1 cellular context compared by ENCODE assay signal in the genomic region with DNA sequence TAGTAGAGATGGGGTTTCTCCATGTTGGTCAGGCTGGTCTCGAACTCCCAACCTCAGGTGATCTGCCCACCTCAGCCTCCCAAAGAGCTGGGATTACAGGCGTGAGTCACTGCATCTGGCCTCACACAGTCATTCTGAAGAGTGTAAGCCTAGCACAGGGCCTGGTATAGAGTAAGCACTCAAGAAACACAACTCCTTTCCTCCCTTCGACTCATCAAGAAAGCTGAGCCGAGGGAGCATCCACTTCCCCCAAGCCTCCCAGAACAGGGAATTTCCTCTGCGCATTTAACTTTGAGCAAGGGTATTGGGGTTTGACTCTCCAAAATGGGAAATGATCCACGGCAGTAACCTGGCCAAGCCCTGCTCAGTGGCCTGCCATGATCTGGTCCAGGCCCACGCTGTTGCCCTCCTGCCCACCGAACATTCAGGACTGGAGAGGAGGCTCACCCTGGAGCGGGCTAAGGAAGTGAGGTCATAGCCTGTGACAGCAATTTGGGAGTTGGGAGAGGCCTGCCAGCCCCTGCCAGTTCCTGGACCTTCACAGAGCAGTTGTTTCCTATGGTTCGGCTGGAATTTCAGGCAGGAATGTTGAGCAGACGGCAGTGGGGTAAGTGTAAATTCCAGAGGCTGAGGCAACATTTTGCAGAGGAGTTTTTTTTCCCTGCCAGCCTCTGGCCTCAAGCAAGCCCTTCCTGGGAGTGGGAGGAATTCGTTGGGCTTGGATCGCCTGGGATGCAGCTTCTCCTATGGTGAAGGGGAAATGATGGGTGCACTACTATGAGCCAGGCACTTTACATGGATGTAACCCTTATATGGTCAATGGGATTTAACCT.
TF ChIP-seq lines count a peak whose summit lies in the region.

No MANE protein-coding gene starts in this region.

TF ChIP-seq in HepG2, 621 proteins besides CTCF, POLR2A, EP300 and RAD21 (continued from another document and continues in another):
- TF ChIP-seq ARID3A (IDR thresholded peaks at IDR 0.05; ENCODE audit: low read depth, low read length) (no peak), GZF1 (CRISPR knock-in tag; IDR thresholded peaks at IDR 0.05) (no peak), ETV5 (CRISPR knock-in tag; IDR thresholded peaks at IDR 0.05; ENCODE audit: borderline replicate concordance) (no peak), RXRA (CRISPR knock-in tag; IDR thresholded peaks at IDR 0.05) (0 out of 2 replicates have a peak, but pooled peaks have one; percentile 30), TGIF2 (CRISPR knock-in tag; IDR thresholded peaks at IDR 0.05) (0 out of 2 replicates have a peak, but pooled peaks have one; percentile 36), ZNF10 (CRISPR knock-in tag; IDR thresholded peaks at IDR 0.05; ENCODE audit: borderline replicate concordance, low read depth) (no peak), SMYD3 (CRISPR knock-in tag; IDR thresholded peaks at IDR 0.05) (no peak), SP1 (IDR thresholded peaks at IDR 0.05) (no peak), SP1 (CRISPR knock-in tag; IDR thresholded peaks at IDR 0.05) (no peak), PRDM15 (CRISPR knock-in tag; IDR thresholded peaks at IDR 0.05) (no peak), ZBTB20 (CRISPR knock-in tag; IDR thresholded peaks at IDR 0.05; ENCODE audit: borderline replicate concordance, low read depth) (no peak), ZNF547 (CRISPR knock-in tag; IDR thresholded peaks at IDR 0.05) (no peak), KAT8 (CRISPR knock-in tag; IDR thresholded peaks at IDR 0.05) (peak; percentile 36; the same call in 1 of the 2 replicates), MED8 (CRISPR knock-in tag; IDR thresholded peaks at IDR 0.05; ENCODE audit: insufficient replicate concordance) (no peak), ZNF607 (CRISPR knock-in tag; IDR thresholded peaks at IDR 0.05; ENCODE audit: borderline replicate concordance) (no peak), JDP2 (CRISPR knock-in tag; IDR thresholded peaks at IDR 0.05; ENCODE audit: borderline replicate concordance) (no peak), HNF1A (IDR thresholded peaks at IDR 0.05; ENCODE audit: low read depth) (no peak), HNF1A (CRISPR knock-in tag; IDR thresholded peaks at IDR 0.05; ENCODE audit: borderline replicate concordance) (no peak), ZSCAN30 (CRISPR knock-in tag; IDR thresholded peaks at IDR 0.05) (no peak), ZNF782 (CRISPR knock-in tag; IDR thresholded peaks at IDR 0.05; ENCODE audit: borderline replicate concordance) (no peak), CSRNP1 (CRISPR knock-in tag; IDR thresholded peaks at IDR 0.05) (no peak), KDM4B (CRISPR knock-in tag; IDR thresholded peaks at IDR 0.05) (no peak), SNAI1 (CRISPR knock-in tag; IDR thresholded peaks at IDR 0.05; ENCODE audit: borderline replicate concordance) (no peak), ZNF652 (CRISPR knock-in tag; IDR thresholded peaks at IDR 0.05; ENCODE audit: borderline replicate concordance, low read depth) (no peak), POGK (CRISPR knock-in tag; conservative IDR thresholded peaks at IDR 0.05) (no peak), ATAD3A (CRISPR knock-in tag; IDR thresholded peaks at IDR 0.05) (no peak), ZNF367 (CRISPR knock-in tag; IDR thresholded peaks at IDR 0.05; ENCODE audit: borderline replicate concordance) (no peak), UBTF (CRISPR knock-in tag; IDR thresholded peaks at IDR 0.05) (peak; percentile 51; the same call in 1 of the 2 replicates), ZNF260 (CRISPR knock-in tag; IDR thresholded peaks at IDR 0.05; ENCODE audit: borderline replicate concordance, low read depth) (no peak), ZNF720 (CRISPR knock-in tag; IDR thresholded peaks at IDR 0.05) (no peak), HNF4A (CRISPR knock-in tag; IDR thresholded peaks at IDR 0.05) (peak; percentile 28; the same call in 1 of the 2 replicates), ZNF589 (CRISPR knock-in tag; conservative IDR thresholded peaks at IDR 0.05) (no peak), SMAD3 (CRISPR knock-in tag; IDR thresholded peaks at IDR 0.05) (no peak), ZNF432 (CRISPR knock-in tag; IDR thresholded peaks at IDR 0.05; ENCODE audit: borderline replicate concordance) (no peak), SSRP1 (CRISPR knock-in tag; IDR thresholded peaks at IDR 0.05) (peak; percentile 66; the same call in 1 of the 2 replicates), SUZ12 (IDR thresholded peaks at IDR 0.05; ENCODE audit: low read depth, low read length) (no peak), HDAC2 (CRISPR knock-in tag; IDR thresholded peaks at IDR 0.05) (0 out of 2 replicates have a peak, but pooled peaks have one; percentile 18), ZNF619 (CRISPR knock-in tag; IDR thresholded peaks at IDR 0.05) (no peak), ZNF660 (CRISPR knock-in tag; IDR thresholded peaks at IDR 0.05; ENCODE audit: borderline replicate concordance, low read depth) (no peak), KMT2B (CRISPR knock-in tag; IDR thresholded peaks at IDR 0.05) (no peak), XRCC5 (optimal IDR thresholded peaks at IDR 0.05; ENCODE audit: low read length) (no peak)
- TF ChIP-seq, protein P1, sequence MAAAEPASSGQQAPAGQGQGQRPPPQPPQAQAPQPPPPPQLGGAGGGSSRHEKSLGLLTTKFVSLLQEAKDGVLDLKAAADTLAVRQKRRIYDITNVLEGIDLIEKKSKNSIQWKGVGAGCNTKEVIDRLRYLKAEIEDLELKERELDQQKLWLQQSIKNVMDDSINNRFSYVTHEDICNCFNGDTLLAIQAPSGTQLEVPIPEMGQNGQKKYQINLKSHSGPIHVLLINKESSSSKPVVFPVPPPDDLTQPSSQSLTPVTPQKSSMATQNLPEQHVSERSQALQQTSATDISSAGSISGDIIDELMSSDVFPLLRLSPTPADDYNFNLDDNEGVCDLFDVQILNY (CRISPR knock-in tag; conservative IDR thresholded peaks at IDR 0.05), result no peak
- TF ChIP-seq, protein P2, sequence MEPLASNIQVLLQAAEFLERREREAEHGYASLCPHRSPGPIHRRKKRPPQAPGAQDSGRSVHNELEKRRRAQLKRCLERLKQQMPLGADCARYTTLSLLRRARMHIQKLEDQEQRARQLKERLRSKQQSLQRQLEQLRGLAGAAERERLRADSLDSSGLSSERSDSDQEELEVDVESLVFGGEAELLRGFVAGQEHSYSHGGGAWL (CRISPR knock-in tag; IDR thresholded peaks at IDR 0.05), result no peak
- TF ChIP-seq, protein P3, sequence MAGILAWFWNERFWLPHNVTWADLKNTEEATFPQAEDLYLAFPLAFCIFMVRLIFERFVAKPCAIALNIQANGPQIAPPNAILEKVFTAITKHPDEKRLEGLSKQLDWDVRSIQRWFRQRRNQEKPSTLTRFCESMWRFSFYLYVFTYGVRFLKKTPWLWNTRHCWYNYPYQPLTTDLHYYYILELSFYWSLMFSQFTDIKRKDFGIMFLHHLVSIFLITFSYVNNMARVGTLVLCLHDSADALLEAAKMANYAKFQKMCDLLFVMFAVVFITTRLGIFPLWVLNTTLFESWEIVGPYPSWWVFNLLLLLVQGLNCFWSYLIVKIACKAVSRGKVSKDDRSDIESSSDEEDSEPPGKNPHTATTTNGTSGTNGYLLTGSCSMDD (CRISPR knock-in tag; IDR thresholded peaks at IDR 0.05), result no peak
